8 cellular contexts compared by ENCODE assay signal in the genomic region with DNA sequence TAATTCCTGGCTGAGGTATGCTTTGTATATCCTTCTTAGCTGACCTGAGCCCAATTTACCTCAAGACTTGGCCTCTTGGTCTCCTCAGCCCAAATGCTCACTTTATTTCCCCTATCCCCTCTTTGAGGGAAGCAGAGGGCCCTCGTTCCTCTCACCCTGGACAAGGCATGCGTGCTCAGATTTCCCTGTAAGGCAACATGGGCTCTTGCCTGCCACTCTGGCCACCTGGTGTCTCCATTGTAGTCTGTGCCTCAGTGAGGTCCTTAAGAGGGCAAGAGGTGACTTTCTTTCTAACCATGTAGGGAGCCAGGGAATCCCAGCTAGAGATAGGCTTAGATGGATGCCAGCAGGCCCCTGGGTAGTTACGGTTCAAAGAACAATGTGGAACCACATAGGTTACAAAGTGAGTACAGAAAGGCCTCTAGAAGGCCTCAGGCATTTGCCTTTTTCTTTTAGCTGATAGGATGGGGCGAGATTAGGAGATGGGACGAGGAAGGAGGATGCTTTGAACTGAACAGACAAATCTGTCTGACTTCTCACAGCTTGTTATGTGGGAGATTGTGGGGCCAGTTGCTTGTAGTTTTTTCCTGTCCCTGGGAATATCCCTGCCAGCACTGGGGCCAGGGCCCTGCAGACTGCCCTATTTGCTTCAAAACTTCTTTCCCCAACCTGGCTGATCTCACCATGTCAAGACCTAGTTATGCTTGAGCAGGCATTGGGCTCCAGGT. TPM values are rescaled to one million over a fixed set of nuclear protein-coding genes. Genes with fewer than 3 reads are reported as not detected.
DNase-seq lines count a peak whose midpoint lies in the region; ATAC-seq and TF ChIP-seq lines count a peak whose summit lies in the region.

No MANE protein-coding gene starts in this region.

- H3K23me2 ChIP-seq in H9 (ENCODE audit: insufficient read length, low read depth, low read length, poor library complexity, severe bottlenecking): peaks cover 8% of the 10 kb centered on the region

- no peak overlapping the region for H3T11ph ChIP-seq in H9 (ENCODE audit: low read length)

- no peak for TF ChIP-seq CTCF in H9 (conservative IDR thresholded peaks at IDR 0.05)
- TF ChIP-seq CTCF in WERI-Rb-1 (IDR thresholded peaks at IDR 0.05; ENCODE audit: low read depth, low read length): no peak
- TF ChIP-seq CTCF in hepatocyte (IDR thresholded peaks at IDR 0.05; ENCODE audit: poor library complexity): no peak

- H3K4ac ChIP-seq in H9 (ENCODE audit: low read depth, low read length): peak overlapping the region; percentile 25; the same call in 1 of the 2 replicates

- H3K27ac Mint-ChIP-seq in H9: peak overlapping the region; percentile 89 to 99 (median 99)
- peak overlapping the region; percentile 98 for H3K27ac Mint-ChIP-seq in stimulated activated effector memory CD8-positive, alpha-beta T cell treated with anti-CD3 and anti-CD28 coated beads, Interleukin-12 subunit alpha, Interleukin-12 subunit beta, amount 100 ng/mL, for 72 hours

- H3K23ac ChIP-seq in H9 (ENCODE audit: insufficient read length, low read depth, low read length): no peak overlapping the region

- H2AK5ac ChIP-seq in H9 (ENCODE audit: insufficient read length, low read length): no peak overlapping the region

- WGBS in H9 (ENCODE audit: extremely low coverage, insufficient read length, low lambda C conversion rate): no CpG with 5 or more reads among the region's 5 CpGs
- 80% methylated on average over 5 of the region's 5 CpGs for WGBS in hepatocyte (ENCODE audit: low lambda C conversion rate, missing lambda C conversion rate)

- no peaks in the 10 kb centered on the region for H3K9me2 ChIP-seq in hepatocyte (replicated peaks; ENCODE audit: insufficient read depth)

- H2BK120ac ChIP-seq in H9 (ENCODE audit: low read depth, low read length, poor library complexity, severe bottlenecking): no peak overlapping the region

- H3K56ac ChIP-seq in H9 (ENCODE audit: insufficient read length, low read depth, low read length): no peak overlapping the region

- peak overlapping the region; percentile 75 for H3K14ac ChIP-seq in H9 (ENCODE audit: insufficient read depth, low read length)

- DNase-seq in H9 (no peak), WERI-Rb-1 (peak; percentile 11), hepatocyte (ENCODE audit: low spot score) (no peak), NCI-H446 treated with DMSO at 0.1 percent for 48 hours (lab: John Stamatoyannopoulos, UW) (no peak)
- no peak for DNase-seq in stimulated activated effector memory CD8-positive, alpha-beta T cell treated with anti-CD3 and anti-CD28 coated beads, Interleukin-12 subunit alpha, Interleukin-12 subunit beta, amount 100 ng/mL, for 72 hours (ENCODE audit: low spot score in 2 of 2)
- DNase-seq in activated effector memory CD4-positive, alpha-beta T cell treated with anti-CD3 and anti-CD28 coated beads, Interleukin-2, amount 50 U/mL, for 16 hours: no peak

- H3K4me1 Mint-ChIP-seq in H9: peaks cover 16 to 21% of the 10 kb centered on the region in 2 experiments
- H3K4me1 Mint-ChIP-seq in stimulated activated effector memory CD8-positive, alpha-beta T cell treated with anti-CD3 and anti-CD28 coated beads, Interleukin-12 subunit alpha, Interleukin-12 subunit beta, amount 100 ng/mL, for 72 hours: peaks cover 37% of the 10 kb centered on the region

- H3K9ac ChIP-seq in H9 (ENCODE audit: extremely low read depth, insufficient read length, low read length): peak overlapping the region; percentile 87

- H3K27ac ChIP-seq in H9 (ENCODE audit: insufficient read length, low read depth, low read length) (peak overlapping the region; percentile 41), WERI-Rb-1 (peak overlapping the region; percentile 80), hepatocyte (peak overlapping the region; percentile 98)

- H3K4me1 ChIP-seq in H9 (ENCODE audit: insufficient read depth, low read length) (peaks cover 2% of the 10 kb centered on the region; the same call in 1 of the 2 replicates), hepatocyte (ENCODE audit: insufficient read depth) (peaks cover 19% of the 10 kb centered on the region)

- H2BK20ac ChIP-seq in H9 (ENCODE audit: low read depth, low read length, poor library complexity, severe bottlenecking): no peak overlapping the region

- no peak overlapping the region for H2AFZ ChIP-seq in H9 (ENCODE audit: low read length)
- peak overlapping the region; percentile 90 for H2AFZ ChIP-seq in hepatocyte

- H2BK15ac ChIP-seq in H9 (ENCODE audit: low read depth, low read length): no peak overlapping the region

- no peak overlapping the region for H4K91ac ChIP-seq in H9 (ENCODE audit: insufficient read length, low read depth, low read length)

- no peak overlapping the region for H4K8ac ChIP-seq in H9 (replicated peaks; ENCODE audit: insufficient read length, low read depth, low read length)

- H3K4me2 ChIP-seq in H9 (ENCODE audit: insufficient read depth, insufficient read length, low read length) (peak overlapping the region; percentile 61), hepatocyte (peak overlapping the region; percentile 80)

- peaks cover 4% of the 10 kb centered on the region for H3K36me3 ChIP-seq in WERI-Rb-1
- H3K36me3 ChIP-seq in hepatocyte (replicated peaks; ENCODE audit: insufficient read depth, low read depth): no peaks in the 10 kb centered on the region

- no peaks in the 10 kb centered on the region; a peak in 1 of 5 replicates for H3K9me3 Mint-ChIP-seq in H9
- no peaks in the 10 kb centered on the region for H3K9me3 Mint-ChIP-seq in stimulated activated effector memory CD8-positive, alpha-beta T cell treated with anti-CD3 and anti-CD28 coated beads, Interleukin-12 subunit alpha, Interleukin-12 subunit beta, amount 100 ng/mL, for 72 hours

- no peaks in the 10 kb centered on the region for H3K27me3 ChIP-seq in H9 (ENCODE audit: insufficient read depth, low read length)
- no peaks in the 10 kb centered on the region for H3K27me3 ChIP-seq in WERI-Rb-1 (ENCODE audit: insufficient read depth, low read depth, severe bottlenecking)
- no peaks in the 10 kb centered on the region for H3K27me3 ChIP-seq in hepatocyte

- peaks cover 2% of the 10 kb centered on the region; the same call in 1 of the 2 replicates for H3K79me2 ChIP-seq in H9 (ENCODE audit: insufficient read depth, low read length)
- H3K79me2 ChIP-seq in hepatocyte: peaks cover 47% of the 10 kb centered on the region

- H3K4me3 Mint-ChIP-seq in H9: peak overlapping the region; percentile 90 to 92
- H3K4me3 Mint-ChIP-seq in stimulated activated effector memory CD8-positive, alpha-beta T cell treated with anti-CD3 and anti-CD28 coated beads, Interleukin-12 subunit alpha, Interleukin-12 subunit beta, amount 100 ng/mL, for 72 hours: peak overlapping the region; percentile 93

- H3K18ac ChIP-seq in H9 (ENCODE audit: insufficient read length, low read depth, low read length): peak overlapping the region; percentile 36

- H4K20me1 ChIP-seq in H9 (ENCODE audit: control insufficient read depth, insufficient read depth, insufficient read length) (no peaks in the 10 kb centered on the region), hepatocyte (ENCODE audit: insufficient read depth, poor library complexity, severe bottlenecking) (no peaks in the 10 kb centered on the region)

- H3K79me1 ChIP-seq in H9 (ENCODE audit: insufficient read depth, low read depth, low read length, poor library complexity, severe bottlenecking): no peaks in the 10 kb centered on the region

- H3K9me3 ChIP-seq in H9 (ENCODE audit: control insufficient read depth, low read depth, low read length) (no peaks in the 10 kb centered on the region), WERI-Rb-1 (ENCODE audit: severe bottlenecking) (no peaks in the 10 kb centered on the region), hepatocyte (ENCODE audit: low read depth) (no peaks in the 10 kb centered on the region)

- H3K36me3 Mint-ChIP-seq in H9 (ENCODE audit: insufficient read depth in 1 of 3, low read depth in 3 of 3): peaks cover 0 to 1% (median under 1%) of the 10 kb centered on the region in 3 experiments; a peak in 1 of 7 replicates
- H3K36me3 Mint-ChIP-seq in stimulated activated effector memory CD8-positive, alpha-beta T cell treated with anti-CD3 and anti-CD28 coated beads, Interleukin-12 subunit alpha, Interleukin-12 subunit beta, amount 100 ng/mL, for 72 hours: peaks cover 7% of the 10 kb centered on the region

- no peaks in the 10 kb centered on the region; the same call in none of the 2 replicates for H3K27me3 Mint-ChIP-seq in H9 (ENCODE audit: low read depth)

- H4K5ac ChIP-seq in H9 (ENCODE audit: insufficient read length, low read depth, low read length): no peak overlapping the region

- no peak overlapping the region for H2BK5ac ChIP-seq in H9 (ENCODE audit: insufficient read length, low read length)

- H2BK12ac ChIP-seq in H9 (ENCODE audit: insufficient read length, low read depth, low read length): no peak overlapping the region

- no peak for ATAC-seq in stimulated activated effector memory CD8-positive, alpha-beta T cell treated with anti-CD3 and anti-CD28 coated beads, Interleukin-12 subunit alpha, Interleukin-12 subunit beta, amount 100 ng/mL, for 72 hours
- ATAC-seq in HG03159 (IDR thresholded peaks at IDR 0.05; ENCODE audit: unreplicated experiment): no peak
- no peak for ATAC-seq in activated CD4-positive, CD25-positive, alpha-beta regulatory T cell treated with anti-CD3 and anti-CD28 coated beads, Interleukin-2, amount 50 U/mL, for 24 hours

- peak overlapping the region; percentile 81 for H3K4me3 ChIP-seq in WERI-Rb-1 (ENCODE audit: low read depth, low read length)
- peak overlapping the region; percentile 48 for H3K4me3 ChIP-seq in hepatocyte

RNA-seq across cellular contexts. Expression of gene INTS14, which starts 1.1 kb away (rescaled TPM):
- total RNA-seq in H9 (2021) (41.8 and 44.7 TPM in 2 replicates), hepatocyte (41.6 and 45.7 TPM in 2 replicates)
- polyA plus RNA-seq in hepatocyte: 25.5 and 28.6 TPM in 2 replicates

RNA-seq across cellular contexts. Expression of gene SLC24A1, which starts 9.7 kb away (rescaled TPM):
- total RNA-seq in H9 (2021) (8.6 TPM in 2 replicates), hepatocyte (7.4 and 9.5 TPM in 2 replicates)
- polyA plus RNA-seq in hepatocyte: 3.6 and 6.1 TPM in 2 replicates

Comparison
In these comparisons a context has a peak if more than half of its experiments do, and no peak if none do; other contexts are left out.
1. H3K27ac ChIP-seq: peak in every context shown above with its lines; median percentile 98 in hepatocyte; 80 in WERI-Rb-1; 41 in H9.